15 cellular contexts compared by ENCODE assay signal in the genomic region with DNA sequence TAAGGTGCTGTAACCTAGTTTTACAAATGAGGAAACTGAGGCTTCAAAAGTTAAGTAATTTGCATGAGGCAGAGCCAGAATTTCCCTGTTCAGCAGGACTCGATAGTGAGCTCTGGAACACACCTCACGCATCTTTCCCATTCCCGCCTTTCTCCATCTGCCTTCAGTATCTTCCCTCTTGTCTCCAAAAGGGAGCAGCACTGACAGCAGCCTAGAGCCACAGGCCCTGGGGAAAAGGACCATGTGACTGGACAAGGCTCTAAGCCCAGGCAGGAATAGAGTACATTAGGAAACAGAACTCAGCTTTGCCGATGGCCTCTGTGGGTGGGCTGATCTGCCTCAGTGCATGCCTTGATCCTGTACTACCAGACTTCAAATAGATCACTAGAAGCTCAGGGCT. TPM values are rescaled to one million over a fixed set of nuclear protein-coding genes. Genes with fewer than 3 reads are reported as not detected.
A peak's percentile ranks its signal among the peaks of the same experiment; 100 is the strongest.
DNase-seq lines count a peak whose midpoint lies in the region; ATAC-seq and TF ChIP-seq lines count a peak whose summit lies in the region.
"Had no signal": no experiment of that assay in that cellular context is flagged by ENCODE, and none has a peak within 500 bp of the region (broad histone marks: within the 10 kb centered on the region; RNA-seq: fewer than 3 reads in every experiment).

No MANE protein-coding gene starts in this region.

- no peaks in the 10 kb centered on the region for H3K4me1 Mint-ChIP-seq in activated T-cell treated with anti-CD3 and anti-CD28 coated beads, Interleukin-2, amount 50 U/mL, for 72 hours (ENCODE audit: low read depth)

- H3K27me3 Mint-ChIP-seq in activated T-cell treated with anti-CD3 and anti-CD28 coated beads, Interleukin-2, amount 50 U/mL, for 72 hours (ENCODE audit: low read depth) = no peaks in the 10 kb centered on the region

- peak; percentile 40 for DNase-seq in EH (ENCODE audit: low read depth)
- DNase-seq in HT-29 (ENCODE audit: low spot score) = peak; percentile 4
- peak; percentile 17 for DNase-seq in amniotic epithelial cell (ENCODE audit: low read depth)
- no peak for DNase-seq in activated T-cell treated with anti-CD3 and anti-CD28 coated beads, Interleukin-2, amount 50 U/mL, for 72 hours
- DNase-seq in dedifferentiated amniotic fluid mesenchymal stem cell (ENCODE audit: extremely low spot score) = no peak
- DNase-seq: activated T-cell treated with anti-CD3 and anti-CD28 coated beads, Interleukin-2, amount 50 U/mL, for 1 hour; Calu3; left lung; NCI-H1105 treated with DMSO at 0.1 percent for 48 hours had no signal

- H3K4me1 ChIP-seq in liver (ENCODE audit: control insufficient read depth in 4 of 4, insufficient read depth in 4 of 4, low read length in 3 of 4) = no peaks in the 10 kb centered on the region
- H3K4me1 ChIP-seq: adrenal gland, left lung, suprapubic skin had no signal

- WGBS in liver = 89% methylated on average over 4 of the region's 4 CpGs

- no peak overlapping the region for H3K27ac Mint-ChIP-seq in activated T-cell treated with anti-CD3 and anti-CD28 coated beads, Interleukin-2, amount 50 U/mL, for 72 hours

- H3K27ac ChIP-seq in liver (ENCODE audit: low read depth in 1 of 2, low read length in 2 of 2) = no peak overlapping the region
- H3K27ac ChIP-seq: adrenal gland, left lung, neutrophil, suprapubic skin had no signal

- no peaks in the 10 kb centered on the region for H3K9me3 ChIP-seq in liver (ENCODE audit: control insufficient read depth in 4 of 4, low read length in 3 of 4)
- H3K9me3 ChIP-seq: adrenal gland, left lung, neutrophil, suprapubic skin had no signal

- H3K36me3 ChIP-seq in liver (ENCODE audit: control insufficient read depth in 4 of 4, insufficient read depth in 3 of 4, low read depth in 1 of 4, low read length in 3 of 4) = peaks cover 0 to 2% (median 0%) of the 10 kb centered on the region in 4 donors
- H3K36me3 ChIP-seq: adrenal gland, left lung, neutrophil had no signal

- no peaks in the 10 kb centered on the region for H3K9me3 Mint-ChIP-seq in activated T-cell treated with anti-CD3 and anti-CD28 coated beads, Interleukin-2, amount 50 U/mL, for 72 hours

- ATAC-seq in activated T-cell treated with anti-CD3 and anti-CD28 coated beads, Interleukin-2, amount 50 U/mL, for 72 hours (replicated peaks in 1 of 2) = no peak
- no peak for ATAC-seq in GM19452 (IDR thresholded peaks at IDR 0.05; ENCODE audit: unreplicated experiment)
- ATAC-seq: left lung had no signal

- no peak overlapping the region for H3K4me3 ChIP-seq in liver (ENCODE audit: low read depth in 1 of 3, low read length in 3 of 3)
- H3K4me3 ChIP-seq: adrenal gland, left lung, smooth muscle cell, suprapubic skin had no signal

- H3K9ac ChIP-seq in liver (ENCODE audit: low read depth in 1 of 2, low read length in 2 of 2) = no peak overlapping the region

- no peak for TF ChIP-seq CTCF in liver (IDR thresholded peaks at IDR 0.05; ENCODE audit: low read depth, low read length, missing input control)

- H3K27me3 ChIP-seq in liver (ENCODE audit: control insufficient read depth in 4 of 4, insufficient read depth in 4 of 4, low read length in 3 of 4) = no peaks in the 10 kb centered on the region
- H3K27me3 ChIP-seq: adrenal gland, left lung, suprapubic skin had no signal

- peak; percentile 10 to 13 for TF ChIP-seq RAD21 in liver (IDR thresholded peaks at IDR 0.05)

- peaks cover 0 to 5% of the 10 kb centered on the region in 2 donors for H3K36me3 Mint-ChIP-seq in activated T-cell treated with anti-CD3 and anti-CD28 coated beads, Interleukin-2, amount 50 U/mL, for 72 hours (ENCODE audit: insufficient read depth in 2 of 2)

- no peak overlapping the region for H3K4me3 Mint-ChIP-seq in activated T-cell treated with anti-CD3 and anti-CD28 coated beads, Interleukin-2, amount 50 U/mL, for 72 hours

TF ChIP-seq in liver, 16 proteins besides CTCF, POLR2A, EP300 and RAD21:
- TF ChIP-seq GABPA (IDR thresholded peaks at IDR 0.05 in 1 of 2, conservative IDR thresholded peaks at IDR 0.05 in 1 of 2) (no peak), EGR1 (IDR thresholded peaks at IDR 0.05; ENCODE audit: low read depth in 2 of 2) (no peak), SP1 (IDR thresholded peaks at IDR 0.05) (no peak), YY1 (IDR thresholded peaks at IDR 0.05) (no peak), TAF1 (conservative IDR thresholded peaks at IDR 0.05) (no peak), NR2F2 (IDR thresholded peaks at IDR 0.05) (no peak), FOXA1 (IDR thresholded peaks at IDR 0.05) (no peak), FOXA2 (IDR thresholded peaks at IDR 0.05) (no peak), RXRA (IDR thresholded peaks at IDR 0.05) (no peak), JUND (IDR thresholded peaks at IDR 0.05) (no peak), HNF4A (conservative IDR thresholded peaks at IDR 0.05) (no peak), HNF4G (IDR thresholded peaks at IDR 0.05) (no peak)
- TF ChIP-seq, protein P1, sequence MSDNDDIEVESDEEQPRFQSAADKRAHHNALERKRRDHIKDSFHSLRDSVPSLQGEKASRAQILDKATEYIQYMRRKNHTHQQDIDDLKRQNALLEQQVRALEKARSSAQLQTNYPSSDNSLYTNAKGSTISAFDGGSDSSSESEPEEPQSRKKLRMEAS (IDR thresholded peaks at IDR 0.05) = no peak
- TF ChIP-seq, protein P2, sequence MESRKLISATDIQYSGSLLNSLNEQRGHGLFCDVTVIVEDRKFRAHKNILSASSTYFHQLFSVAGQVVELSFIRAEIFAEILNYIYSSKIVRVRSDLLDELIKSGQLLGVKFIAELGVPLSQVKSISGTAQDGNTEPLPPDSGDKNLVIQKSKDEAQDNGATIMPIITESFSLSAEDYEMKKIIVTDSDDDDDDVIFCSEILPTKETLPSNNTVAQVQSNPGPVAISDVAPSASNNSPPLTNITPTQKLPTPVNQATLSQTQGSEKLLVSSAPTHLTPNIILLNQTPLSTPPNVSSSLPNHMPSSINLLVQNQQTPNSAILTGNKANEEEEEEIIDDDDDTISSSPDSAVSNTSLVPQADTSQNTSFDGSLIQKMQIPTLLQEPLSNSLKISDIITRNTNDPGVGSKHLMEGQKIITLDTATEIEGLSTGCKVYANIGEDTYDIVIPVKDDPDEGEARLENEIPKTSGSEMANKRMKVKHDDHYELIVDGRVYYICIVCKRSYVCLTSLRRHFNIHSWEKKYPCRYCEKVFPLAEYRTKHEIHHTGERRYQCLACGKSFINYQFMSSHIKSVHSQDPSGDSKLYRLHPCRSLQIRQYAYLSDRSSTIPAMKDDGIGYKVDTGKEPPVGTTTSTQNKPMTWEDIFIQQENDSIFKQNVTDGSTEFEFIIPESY (IDR thresholded peaks at IDR 0.05) = no peak
- TF ChIP-seq, protein P3, sequence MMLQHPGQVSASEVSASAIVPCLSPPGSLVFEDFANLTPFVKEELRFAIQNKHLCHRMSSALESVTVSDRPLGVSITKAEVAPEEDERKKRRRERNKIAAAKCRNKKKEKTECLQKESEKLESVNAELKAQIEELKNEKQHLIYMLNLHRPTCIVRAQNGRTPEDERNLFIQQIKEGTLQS (IDR thresholded peaks at IDR 0.05) = no peak
- TF ChIP-seq, protein P4, sequence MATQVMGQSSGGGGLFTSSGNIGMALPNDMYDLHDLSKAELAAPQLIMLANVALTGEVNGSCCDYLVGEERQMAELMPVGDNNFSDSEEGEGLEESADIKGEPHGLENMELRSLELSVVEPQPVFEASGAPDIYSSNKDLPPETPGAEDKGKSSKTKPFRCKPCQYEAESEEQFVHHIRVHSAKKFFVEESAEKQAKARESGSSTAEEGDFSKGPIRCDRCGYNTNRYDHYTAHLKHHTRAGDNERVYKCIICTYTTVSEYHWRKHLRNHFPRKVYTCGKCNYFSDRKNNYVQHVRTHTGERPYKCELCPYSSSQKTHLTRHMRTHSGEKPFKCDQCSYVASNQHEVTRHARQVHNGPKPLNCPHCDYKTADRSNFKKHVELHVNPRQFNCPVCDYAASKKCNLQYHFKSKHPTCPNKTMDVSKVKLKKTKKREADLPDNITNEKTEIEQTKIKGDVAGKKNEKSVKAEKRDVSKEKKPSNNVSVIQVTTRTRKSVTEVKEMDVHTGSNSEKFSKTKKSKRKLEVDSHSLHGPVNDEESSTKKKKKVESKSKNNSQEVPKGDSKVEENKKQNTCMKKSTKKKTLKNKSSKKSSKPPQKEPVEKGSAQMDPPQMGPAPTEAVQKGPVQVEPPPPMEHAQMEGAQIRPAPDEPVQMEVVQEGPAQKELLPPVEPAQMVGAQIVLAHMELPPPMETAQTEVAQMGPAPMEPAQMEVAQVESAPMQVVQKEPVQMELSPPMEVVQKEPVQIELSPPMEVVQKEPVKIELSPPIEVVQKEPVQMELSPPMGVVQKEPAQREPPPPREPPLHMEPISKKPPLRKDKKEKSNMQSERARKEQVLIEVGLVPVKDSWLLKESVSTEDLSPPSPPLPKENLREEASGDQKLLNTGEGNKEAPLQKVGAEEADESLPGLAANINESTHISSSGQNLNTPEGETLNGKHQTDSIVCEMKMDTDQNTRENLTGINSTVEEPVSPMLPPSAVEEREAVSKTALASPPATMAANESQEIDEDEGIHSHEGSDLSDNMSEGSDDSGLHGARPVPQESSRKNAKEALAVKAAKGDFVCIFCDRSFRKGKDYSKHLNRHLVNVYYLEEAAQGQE (IDR thresholded peaks at IDR 0.05) = no peak
TF ChIP-seq in liver: peak in this region for 0.

RNA-seq across cellular contexts. Expression of a gene that starts 21.5 kb away (rescaled TPM):
- not detected in 2 replicates for total RNA-seq in HT-29 (2014; rRNA removed; shearing (Covaris generic))
- 1 to 10 TPM; 3.9 to 9.4 TPM for total RNA-seq in liver
- 1 to 10 TPM; 3.1 to 5.0 TPM for polyA plus RNA-seq in liver
- 10 to 100 TPM; 12.6 to 13.5 TPM for total RNA-seq in activated T-cell treated with anti-CD3 and anti-CD28 coated beads, Interleukin-2, amount 50 U/mL, for 72 hours

Comparison
In these comparisons a context has a peak if more than half of its experiments do, and no peak if none do; other contexts are left out.
1. DNase-seq: peak in EH (single experiment), HT-29 (single experiment) and amniotic epithelial cell (single experiment); none in activated T-cell treated with anti-CD3 and anti-CD28 coated beads, Interleukin-2, amount 50 U/mL, for 72 hours (0 of 2) and dedifferentiated amniotic fluid mesenchymal stem cell (single experiment).